2 cellular contexts compared by ENCODE assay signal in the genomic region with DNA sequence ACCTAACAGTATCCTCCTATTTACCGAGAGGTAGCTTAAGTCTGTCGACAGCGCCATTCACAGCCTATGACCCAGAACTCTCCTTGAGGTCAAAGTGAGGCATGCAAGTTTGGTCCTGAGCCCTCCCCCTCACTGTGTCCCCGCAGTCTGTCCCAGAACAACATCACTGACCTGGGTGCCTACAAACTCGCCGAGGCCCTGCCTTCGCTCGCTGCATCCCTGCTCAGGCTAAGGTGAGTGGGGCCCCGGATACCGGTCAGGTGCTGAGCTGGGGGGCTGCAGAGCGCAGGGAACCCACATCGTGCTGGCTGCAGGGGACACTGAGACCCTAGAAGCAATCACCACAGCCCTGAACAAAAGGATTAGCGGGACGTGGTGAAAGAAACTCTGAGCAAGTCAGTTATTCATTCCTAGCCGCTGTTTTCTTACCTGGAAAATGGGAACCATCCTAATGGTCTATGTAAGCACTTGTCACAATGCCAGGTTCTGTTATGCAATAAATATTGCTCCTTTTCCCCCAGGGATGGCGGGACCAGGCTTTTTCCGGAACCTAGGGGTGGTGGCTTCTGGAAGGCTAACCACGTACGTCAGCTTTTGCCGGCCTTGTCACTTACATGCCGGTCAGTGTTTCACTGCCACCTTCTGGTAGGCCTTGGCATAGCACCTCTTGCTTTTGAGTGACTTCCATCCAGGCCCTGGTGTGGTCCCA.
TF ChIP-seq lines count a peak whose summit lies in the region.

No MANE protein-coding gene starts in this region.

TF ChIP-seq in GM23338, 12 proteins besides CTCF, POLR2A, EP300 and RAD21:
- TF ChIP-seq, protein P1, sequence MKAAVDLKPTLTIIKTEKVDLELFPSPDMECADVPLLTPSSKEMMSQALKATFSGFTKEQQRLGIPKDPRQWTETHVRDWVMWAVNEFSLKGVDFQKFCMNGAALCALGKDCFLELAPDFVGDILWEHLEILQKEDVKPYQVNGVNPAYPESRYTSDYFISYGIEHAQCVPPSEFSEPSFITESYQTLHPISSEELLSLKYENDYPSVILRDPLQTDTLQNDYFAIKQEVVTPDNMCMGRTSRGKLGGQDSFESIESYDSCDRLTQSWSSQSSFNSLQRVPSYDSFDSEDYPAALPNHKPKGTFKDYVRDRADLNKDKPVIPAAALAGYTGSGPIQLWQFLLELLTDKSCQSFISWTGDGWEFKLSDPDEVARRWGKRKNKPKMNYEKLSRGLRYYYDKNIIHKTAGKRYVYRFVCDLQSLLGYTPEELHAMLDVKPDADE (IDR thresholded peaks at IDR 0.05), result no peak
- TF ChIP-seq CREB1 (CRISPR knock-in tag; IDR thresholded peaks at IDR 0.05; ENCODE audit: low read depth) (peak; percentile 67), ZNF114 (CRISPR knock-in tag; IDR thresholded peaks at IDR 0.05) (no peak)
- TF ChIP-seq, protein P2, sequence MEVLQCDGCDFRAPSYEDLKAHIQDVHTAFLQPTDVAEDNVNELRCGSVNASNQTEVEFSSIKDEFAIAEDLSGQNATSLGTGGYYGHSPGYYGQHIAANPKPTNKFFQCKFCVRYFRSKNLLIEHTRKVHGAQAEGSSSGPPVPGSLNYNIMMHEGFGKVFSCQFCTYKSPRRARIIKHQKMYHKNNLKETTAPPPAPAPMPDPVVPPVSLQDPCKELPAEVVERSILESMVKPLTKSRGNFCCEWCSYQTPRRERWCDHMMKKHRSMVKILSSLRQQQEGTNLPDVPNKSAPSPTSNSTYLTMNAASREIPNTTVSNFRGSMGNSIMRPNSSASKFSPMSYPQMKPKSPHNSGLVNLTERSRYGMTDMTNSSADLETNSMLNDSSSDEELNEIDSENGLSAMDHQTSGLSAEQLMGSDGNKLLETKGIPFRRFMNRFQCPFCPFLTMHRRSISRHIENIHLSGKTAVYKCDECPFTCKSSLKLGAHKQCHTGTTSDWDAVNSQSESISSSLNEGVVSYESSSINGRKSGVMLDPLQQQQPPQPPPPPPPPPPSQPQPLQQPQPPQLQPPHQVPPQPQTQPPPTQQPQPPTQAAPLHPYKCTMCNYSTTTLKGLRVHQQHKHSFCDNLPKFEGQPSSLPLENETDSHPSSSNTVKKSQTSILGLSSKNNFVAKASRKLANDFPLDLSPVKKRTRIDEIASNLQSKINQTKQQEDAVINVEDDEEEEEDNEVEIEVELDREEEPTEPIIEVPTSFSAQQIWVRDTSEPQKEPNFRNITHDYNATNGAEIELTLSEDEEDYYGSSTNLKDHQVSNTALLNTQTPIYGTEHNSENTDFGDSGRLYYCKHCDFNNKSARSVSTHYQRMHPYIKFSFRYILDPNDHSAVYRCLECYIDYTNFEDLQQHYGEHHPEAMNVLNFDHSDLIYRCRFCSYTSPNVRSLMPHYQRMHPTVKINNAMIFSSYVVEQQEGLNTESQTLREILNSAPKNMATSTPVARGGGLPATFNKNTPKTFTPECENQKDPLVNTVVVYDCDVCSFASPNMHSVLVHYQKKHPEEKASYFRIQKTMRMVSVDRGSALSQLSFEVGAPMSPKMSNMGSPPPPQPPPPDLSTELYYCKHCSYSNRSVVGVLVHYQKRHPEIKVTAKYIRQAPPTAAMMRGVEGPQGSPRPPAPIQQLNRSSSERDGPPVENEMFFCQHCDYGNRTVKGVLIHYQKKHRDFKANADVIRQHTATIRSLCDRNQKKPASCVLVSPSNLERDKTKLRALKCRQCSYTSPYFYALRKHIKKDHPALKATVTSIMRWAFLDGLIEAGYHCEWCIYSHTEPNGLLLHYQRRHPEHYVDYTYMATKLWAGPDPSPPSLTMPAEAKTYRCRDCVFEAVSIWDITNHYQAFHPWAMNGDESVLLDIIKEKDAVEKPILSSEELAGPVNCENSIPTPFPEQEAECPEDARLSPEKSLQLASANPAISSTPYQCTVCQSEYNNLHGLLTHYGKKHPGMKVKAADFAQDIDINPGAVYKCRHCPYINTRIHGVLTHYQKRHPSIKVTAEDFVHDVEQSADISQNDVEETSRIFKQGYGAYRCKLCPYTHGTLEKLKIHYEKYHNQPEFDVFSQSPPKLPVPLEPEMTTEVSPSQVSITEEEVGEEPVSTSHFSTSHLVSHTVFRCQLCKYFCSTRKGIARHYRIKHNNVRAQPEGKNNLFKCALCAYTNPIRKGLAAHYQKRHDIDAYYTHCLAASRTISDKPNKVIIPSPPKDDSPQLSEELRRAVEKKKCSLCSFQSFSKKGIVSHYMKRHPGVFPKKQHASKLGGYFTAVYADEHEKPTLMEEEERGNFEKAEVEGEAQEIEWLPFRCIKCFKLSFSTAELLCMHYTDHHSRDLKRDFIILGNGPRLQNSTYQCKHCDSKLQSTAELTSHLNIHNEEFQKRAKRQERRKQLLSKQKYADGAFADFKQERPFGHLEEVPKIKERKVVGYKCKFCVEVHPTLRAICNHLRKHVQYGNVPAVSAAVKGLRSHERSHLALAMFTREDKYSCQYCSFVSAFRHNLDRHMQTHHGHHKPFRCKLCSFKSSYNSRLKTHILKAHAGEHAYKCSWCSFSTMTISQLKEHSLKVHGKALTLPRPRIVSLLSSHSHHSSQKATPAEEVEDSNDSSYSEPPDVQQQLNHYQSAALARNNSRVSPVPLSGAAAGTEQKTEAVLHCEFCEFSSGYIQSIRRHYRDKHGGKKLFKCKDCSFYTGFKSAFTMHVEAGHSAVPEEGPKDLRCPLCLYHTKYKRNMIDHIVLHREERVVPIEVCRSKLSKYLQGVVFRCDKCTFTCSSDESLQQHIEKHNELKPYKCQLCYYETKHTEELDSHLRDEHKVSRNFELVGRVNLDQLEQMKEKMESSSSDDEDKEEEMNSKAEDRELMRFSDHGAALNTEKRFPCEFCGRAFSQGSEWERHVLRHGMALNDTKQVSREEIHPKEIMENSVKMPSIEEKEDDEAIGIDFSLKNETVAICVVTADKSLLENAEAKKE (CRISPR knock-in tag; IDR thresholded peaks at IDR 0.05), result no peak

TF ChIP-seq in GM12878, 131 proteins besides CTCF, POLR2A, EP300 and RAD21 (continues in another document):
- TF ChIP-seq JUNB (IDR thresholded peaks at IDR 0.05) (no peak), RBBP5 (conservative IDR thresholded peaks at IDR 0.05) (no peak), GABPA (IDR thresholded peaks at IDR 0.05; ENCODE audit: low read depth) (no peak), ESRRA (IDR thresholded peaks at IDR 0.05; ENCODE audit: low read length) (no peak), RB1 (IDR thresholded peaks at IDR 0.05; ENCODE audit: borderline replicate concordance) (peak; percentile 60; the same call in 1 of the 2 replicates), NFIC (IDR thresholded peaks at IDR 0.05; ENCODE audit: low read depth, low read length) (no peak), TBL1XR1 (IDR thresholded peaks at IDR 0.05; ENCODE audit: low read depth, low read length) (no peak), ZSCAN29 (IDR thresholded peaks at IDR 0.05) (no peak), ZNF622 (IDR thresholded peaks at IDR 0.05) (no peak), FOS (IDR thresholded peaks at IDR 0.05; ENCODE audit: borderline replicate concordance, extremely low read depth, insufficient read length) (no peak), ZNF274 (IDR thresholded peaks at IDR 0.05; ENCODE audit: insufficient read depth, insufficient read length) (no peak), CREM (IDR thresholded peaks at IDR 0.05; ENCODE audit: low read depth) (0 out of 2 replicates have a peak, but pooled peaks have one; percentile 19), HDAC6 (IDR thresholded peaks at IDR 0.05; ENCODE audit: unreplicated experiment) (no peak), SREBF1 (IDR thresholded peaks at IDR 0.05; ENCODE audit: low read length) (no peak), POU2F2 (IDR thresholded peaks at IDR 0.05; ENCODE audit: borderline replicate concordance, low read depth, low read length) (peak; percentile 67; the same call in 1 of the 3 replicates), IKZF1 (conservative IDR thresholded peaks at IDR 0.05) (peak; percentile 76), CBX5 (IDR thresholded peaks at IDR 0.05; ENCODE audit: low read depth) (no peak), ZZZ3 (IDR thresholded peaks at IDR 0.05; ENCODE audit: control insufficient read depth, insufficient read length, low read depth) (no peak), KAT2A (conservative IDR thresholded peaks at IDR 0.05; ENCODE audit: control insufficient read depth, low read depth, low read length) (no peak)
- TF ChIP-seq, protein P3, sequence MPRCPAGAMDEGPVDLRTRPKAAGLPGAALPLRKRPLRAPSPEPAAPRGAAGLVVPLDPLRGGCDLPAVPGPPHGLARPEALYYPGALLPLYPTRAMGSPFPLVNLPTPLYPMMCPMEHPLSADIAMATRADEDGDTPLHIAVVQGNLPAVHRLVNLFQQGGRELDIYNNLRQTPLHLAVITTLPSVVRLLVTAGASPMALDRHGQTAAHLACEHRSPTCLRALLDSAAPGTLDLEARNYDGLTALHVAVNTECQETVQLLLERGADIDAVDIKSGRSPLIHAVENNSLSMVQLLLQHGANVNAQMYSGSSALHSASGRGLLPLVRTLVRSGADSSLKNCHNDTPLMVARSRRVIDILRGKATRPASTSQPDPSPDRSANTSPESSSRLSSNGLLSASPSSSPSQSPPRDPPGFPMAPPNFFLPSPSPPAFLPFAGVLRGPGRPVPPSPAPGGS (IDR thresholded peaks at IDR 0.05; ENCODE audit: borderline replicate concordance, insufficient read depth, low read depth, low read length, poor library complexity, severe bottlenecking), result no peak
- TF ChIP-seq, protein P4, sequence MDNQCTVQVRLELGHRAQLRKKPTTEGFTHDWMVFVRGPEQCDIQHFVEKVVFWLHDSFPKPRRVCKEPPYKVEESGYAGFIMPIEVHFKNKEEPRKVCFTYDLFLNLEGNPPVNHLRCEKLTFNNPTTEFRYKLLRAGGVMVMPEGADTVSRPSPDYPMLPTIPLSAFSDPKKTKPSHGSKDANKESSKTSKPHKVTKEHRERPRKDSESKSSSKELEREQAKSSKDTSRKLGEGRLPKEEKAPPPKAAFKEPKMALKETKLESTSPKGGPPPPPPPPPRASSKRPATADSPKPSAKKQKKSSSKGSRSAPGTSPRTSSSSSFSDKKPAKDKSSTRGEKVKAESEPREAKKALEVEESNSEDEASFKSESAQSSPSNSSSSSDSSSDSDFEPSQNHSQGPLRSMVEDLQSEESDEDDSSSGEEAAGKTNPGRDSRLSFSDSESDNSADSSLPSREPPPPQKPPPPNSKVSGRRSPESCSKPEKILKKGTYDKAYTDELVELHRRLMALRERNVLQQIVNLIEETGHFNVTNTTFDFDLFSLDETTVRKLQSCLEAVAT (IDR thresholded peaks at IDR 0.05), result peak; percentile 63
- TF ChIP-seq, protein P5, sequence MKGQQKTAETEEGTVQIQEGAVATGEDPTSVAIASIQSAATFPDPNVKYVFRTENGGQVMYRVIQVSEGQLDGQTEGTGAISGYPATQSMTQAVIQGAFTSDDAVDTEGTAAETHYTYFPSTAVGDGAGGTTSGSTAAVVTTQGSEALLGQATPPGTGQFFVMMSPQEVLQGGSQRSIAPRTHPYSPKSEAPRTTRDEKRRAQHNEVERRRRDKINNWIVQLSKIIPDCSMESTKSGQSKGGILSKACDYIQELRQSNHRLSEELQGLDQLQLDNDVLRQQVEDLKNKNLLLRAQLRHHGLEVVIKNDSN (IDR thresholded peaks at IDR 0.05; ENCODE audit: borderline replicate concordance, extremely low read length, insufficient read depth, low read depth, low read length), result no peak
- TF ChIP-seq, protein P6, sequence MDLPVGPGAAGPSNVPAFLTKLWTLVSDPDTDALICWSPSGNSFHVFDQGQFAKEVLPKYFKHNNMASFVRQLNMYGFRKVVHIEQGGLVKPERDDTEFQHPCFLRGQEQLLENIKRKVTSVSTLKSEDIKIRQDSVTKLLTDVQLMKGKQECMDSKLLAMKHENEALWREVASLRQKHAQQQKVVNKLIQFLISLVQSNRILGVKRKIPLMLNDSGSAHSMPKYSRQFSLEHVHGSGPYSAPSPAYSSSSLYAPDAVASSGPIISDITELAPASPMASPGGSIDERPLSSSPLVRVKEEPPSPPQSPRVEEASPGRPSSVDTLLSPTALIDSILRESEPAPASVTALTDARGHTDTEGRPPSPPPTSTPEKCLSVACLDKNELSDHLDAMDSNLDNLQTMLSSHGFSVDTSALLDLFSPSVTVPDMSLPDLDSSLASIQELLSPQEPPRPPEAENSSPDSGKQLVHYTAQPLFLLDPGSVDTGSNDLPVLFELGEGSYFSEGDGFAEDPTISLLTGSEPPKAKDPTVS (IDR thresholded peaks at IDR 0.05; ENCODE audit: low read depth, low read length), result no peak
- TF ChIP-seq, protein P7, sequence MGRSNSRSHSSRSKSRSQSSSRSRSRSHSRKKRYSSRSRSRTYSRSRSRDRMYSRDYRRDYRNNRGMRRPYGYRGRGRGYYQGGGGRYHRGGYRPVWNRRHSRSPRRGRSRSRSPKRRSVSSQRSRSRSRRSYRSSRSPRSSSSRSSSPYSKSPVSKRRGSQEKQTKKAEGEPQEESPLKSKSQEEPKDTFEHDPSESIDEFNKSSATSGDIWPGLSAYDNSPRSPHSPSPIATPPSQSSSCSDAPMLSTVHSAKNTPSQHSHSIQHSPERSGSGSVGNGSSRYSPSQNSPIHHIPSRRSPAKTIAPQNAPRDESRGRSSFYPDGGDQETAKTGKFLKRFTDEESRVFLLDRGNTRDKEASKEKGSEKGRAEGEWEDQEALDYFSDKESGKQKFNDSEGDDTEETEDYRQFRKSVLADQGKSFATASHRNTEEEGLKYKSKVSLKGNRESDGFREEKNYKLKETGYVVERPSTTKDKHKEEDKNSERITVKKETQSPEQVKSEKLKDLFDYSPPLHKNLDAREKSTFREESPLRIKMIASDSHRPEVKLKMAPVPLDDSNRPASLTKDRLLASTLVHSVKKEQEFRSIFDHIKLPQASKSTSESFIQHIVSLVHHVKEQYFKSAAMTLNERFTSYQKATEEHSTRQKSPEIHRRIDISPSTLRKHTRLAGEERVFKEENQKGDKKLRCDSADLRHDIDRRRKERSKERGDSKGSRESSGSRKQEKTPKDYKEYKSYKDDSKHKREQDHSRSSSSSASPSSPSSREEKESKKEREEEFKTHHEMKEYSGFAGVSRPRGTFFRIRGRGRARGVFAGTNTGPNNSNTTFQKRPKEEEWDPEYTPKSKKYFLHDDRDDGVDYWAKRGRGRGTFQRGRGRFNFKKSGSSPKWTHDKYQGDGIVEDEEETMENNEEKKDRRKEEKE (IDR thresholded peaks at IDR 0.05), result no peak
- TF ChIP-seq, protein P8, sequence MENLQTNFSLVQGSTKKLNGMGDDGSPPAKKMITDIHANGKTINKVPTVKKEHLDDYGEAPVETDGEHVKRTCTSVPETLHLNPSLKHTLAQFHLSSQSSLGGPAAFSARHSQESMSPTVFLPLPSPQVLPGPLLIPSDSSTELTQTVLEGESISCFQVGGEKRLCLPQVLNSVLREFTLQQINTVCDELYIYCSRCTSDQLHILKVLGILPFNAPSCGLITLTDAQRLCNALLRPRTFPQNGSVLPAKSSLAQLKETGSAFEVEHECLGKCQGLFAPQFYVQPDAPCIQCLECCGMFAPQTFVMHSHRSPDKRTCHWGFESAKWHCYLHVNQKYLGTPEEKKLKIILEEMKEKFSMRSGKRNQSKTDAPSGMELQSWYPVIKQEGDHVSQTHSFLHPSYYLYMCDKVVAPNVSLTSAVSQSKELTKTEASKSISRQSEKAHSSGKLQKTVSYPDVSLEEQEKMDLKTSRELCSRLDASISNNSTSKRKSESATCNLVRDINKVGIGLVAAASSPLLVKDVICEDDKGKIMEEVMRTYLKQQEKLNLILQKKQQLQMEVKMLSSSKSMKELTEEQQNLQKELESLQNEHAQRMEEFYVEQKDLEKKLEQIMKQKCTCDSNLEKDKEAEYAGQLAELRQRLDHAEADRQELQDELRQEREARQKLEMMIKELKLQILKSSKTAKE (IDR thresholded peaks at IDR 0.05; ENCODE audit: low read depth, poor library complexity, severe bottlenecking), result no peak
